Comparison of ENCODE assay signal across 18 cellular contexts in genomic region chr3:207973-208372, GRCh38. TPM values are rescaled to one million over a fixed set of nuclear protein-coding genes. Genes with fewer than 3 reads are reported as not detected.
DNase-seq lines count a peak whose midpoint lies in the region; ATAC-seq and TF ChIP-seq lines count a peak whose summit lies in the region.
"Had no signal": no experiment of that assay in that cellular context is flagged by ENCODE, and none has a peak within 500 bp of the region (broad histone marks: within the 10 kb centered on the region; RNA-seq: fewer than 3 reads in every experiment).

No MANE protein-coding gene starts in this region.

- no peaks in the 10 kb centered on the region for H3K27me3 Mint-ChIP-seq in neural progenitor cell (ENCODE audit: insufficient read depth, low read depth)
- H3K27me3 Mint-ChIP-seq: CD8-positive, alpha-beta memory T cell; T-helper 17 cell had no signal

- no peak overlapping the region for H3K4me3 ChIP-seq in GM12864 (ENCODE audit: low read depth, low read length)
- H3K4me3 ChIP-seq in RWPE2 (ENCODE audit: severe bottlenecking), result no peak overlapping the region
- H3K4me3 ChIP-seq in neural progenitor cell, result no peak overlapping the region

- no peaks in the 10 kb centered on the region for H4K20me1 ChIP-seq in neural progenitor cell (ENCODE audit: low read depth)

- H3K4me3 Mint-ChIP-seq in neural progenitor cell, result no peak overlapping the region
- H3K4me3 Mint-ChIP-seq: CD8-positive, alpha-beta memory T cell; T-helper 17 cell had no signal

- H3K9ac ChIP-seq in neural progenitor cell, result no peak overlapping the region

- H3K27ac Mint-ChIP-seq in neural progenitor cell, result no peak overlapping the region
- H3K27ac Mint-ChIP-seq: CD8-positive, alpha-beta memory T cell; T-helper 17 cell had no signal

- H3K79me2 ChIP-seq in neural progenitor cell (ENCODE audit: low read depth), result no peaks in the 10 kb centered on the region

- no peak for ATAC-seq in RWPE2 (ENCODE audit: low read depth)
- ATAC-seq: HepG2, Panc1, SK-N-SH treated with all-trans-retinoic acid at 6 μM for 48 hours, T-helper 17 cell had no signal

- no peaks in the 10 kb centered on the region for H3K27me3 ChIP-seq in RWPE2 (ENCODE audit: insufficient read depth, poor library complexity, severe bottlenecking)
- H3K27me3 ChIP-seq in neural progenitor cell, result peaks cover 19% of the 10 kb centered on the region
- H3K27me3 ChIP-seq: BE2C had no signal

- H3K36me3 ChIP-seq in RWPE2 (ENCODE audit: low read depth) (no peaks in the 10 kb centered on the region), neural progenitor cell (no peaks in the 10 kb centered on the region)
- H3K36me3 ChIP-seq: BE2C had no signal

- peaks cover 13% of the 10 kb centered on the region for H3K4me1 Mint-ChIP-seq in neural progenitor cell
- H3K4me1 Mint-ChIP-seq: CD8-positive, alpha-beta memory T cell; T-helper 17 cell had no signal

- H3K36me3 Mint-ChIP-seq in neural progenitor cell, result no peaks in the 10 kb centered on the region
- H3K36me3 Mint-ChIP-seq: CD8-positive, alpha-beta memory T cell had no signal

- H3K4me1 ChIP-seq in RWPE2 (ENCODE audit: insufficient read depth, poor library complexity, severe bottlenecking) (no peaks in the 10 kb centered on the region), neural progenitor cell (no peaks in the 10 kb centered on the region)
- H3K4me1 ChIP-seq: BE2C had no signal

- no peaks in the 10 kb centered on the region for H3F3A ChIP-seq in neural progenitor cell (ENCODE audit: low read depth)

- DNase-seq in GM12864 (ENCODE audit: low read depth) (no peak), RWPE2 (ENCODE audit: low spot score) (no peak), neural progenitor cell (ENCODE audit: low spot score) (no peak), activated T-cell treated with anti-CD3 and anti-CD28 coated beads for 4 hours (no peak), DMS153 treated with DMSO at 0.1 percent for 48 hours (lab: John Stamatoyannopoulos, UW; ENCODE audit: unreplicated experiment) (no peak), SHP77 (lab: John Stamatoyannopoulos, UW) (no peak)
- DNase-seq: BE2C; CD8-positive, alpha-beta memory T cell; H7; NCI-H1930; NCI-H524 treated with DMSO at 0.1 percent for 48 hours; Right ventricle myocardium superior; T-helper 17 cell had no signal

- H3K4me2 ChIP-seq in neural progenitor cell, result no peak overlapping the region

- H3K27ac ChIP-seq in RWPE2 (ENCODE audit: poor library complexity, severe bottlenecking) (no peak overlapping the region), neural progenitor cell (no peak overlapping the region)

- no peaks in the 10 kb centered on the region for H3K9me3 Mint-ChIP-seq in neural progenitor cell

- H3K9me3 ChIP-seq in RWPE2 (ENCODE audit: severe bottlenecking) (no peaks in the 10 kb centered on the region), neural progenitor cell (ENCODE audit: low read depth) (no peaks in the 10 kb centered on the region)
- H3K9me3 ChIP-seq: BE2C had no signal

- H2AFZ ChIP-seq in neural progenitor cell (replicated peaks), result no peak overlapping the region

- peak; percentile 9 for TF ChIP-seq CTCF in GM12864 (IDR thresholded peaks at IDR 0.05; ENCODE audit: low read depth, low read length, missing control alignments)
- TF ChIP-seq CTCF in LNCAP (IDR thresholded peaks at IDR 0.05), result peak; percentile 12; the same call in 1 of the 2 replicates
- TF ChIP-seq CTCF in RWPE2 (IDR thresholded peaks at IDR 0.05; ENCODE audit: poor library complexity, severe bottlenecking), result peak; percentile 4
- TF ChIP-seq CTCF in neural progenitor cell (IDR thresholded peaks at IDR 0.05), result peak; percentile 32

RNA-seq across cellular contexts. Expression of gene CHL1, which starts 11.4 kb away (rescaled TPM):
- total RNA-seq in neural progenitor cell (ENCODE audit: low replicate concordance), result 0.49 and 0.59 TPM in 2 replicates
- total RNA-seq: CD8-positive, alpha-beta memory T cell; Daoy; HepG2 had no signal
